ENCODE assay signal across 1 cellular context in genomic region chr12:57941165-57941894, GRCh38.
TF ChIP-seq lines count a peak whose summit lies in the region.

TSS of gene ATP23 (plus strand) at chr12:57941567. CDS start at chr12:57941702, 135 bp downstream.

TF ChIP-seq in HepG2, 621 proteins besides CTCF, POLR2A, EP300 and RAD21 (continued from another document and continues in another):
- peak; percentile 72 for TF ChIP-seq ZNF574 (CRISPR knock-in tag; IDR thresholded peaks at IDR 0.05)
- peak; percentile 79; the same call in 1 of the 2 replicates for TF ChIP-seq SNAI1 (CRISPR knock-in tag; IDR thresholded peaks at IDR 0.05; ENCODE audit: borderline replicate concordance)
- TF ChIP-seq, protein P1, sequence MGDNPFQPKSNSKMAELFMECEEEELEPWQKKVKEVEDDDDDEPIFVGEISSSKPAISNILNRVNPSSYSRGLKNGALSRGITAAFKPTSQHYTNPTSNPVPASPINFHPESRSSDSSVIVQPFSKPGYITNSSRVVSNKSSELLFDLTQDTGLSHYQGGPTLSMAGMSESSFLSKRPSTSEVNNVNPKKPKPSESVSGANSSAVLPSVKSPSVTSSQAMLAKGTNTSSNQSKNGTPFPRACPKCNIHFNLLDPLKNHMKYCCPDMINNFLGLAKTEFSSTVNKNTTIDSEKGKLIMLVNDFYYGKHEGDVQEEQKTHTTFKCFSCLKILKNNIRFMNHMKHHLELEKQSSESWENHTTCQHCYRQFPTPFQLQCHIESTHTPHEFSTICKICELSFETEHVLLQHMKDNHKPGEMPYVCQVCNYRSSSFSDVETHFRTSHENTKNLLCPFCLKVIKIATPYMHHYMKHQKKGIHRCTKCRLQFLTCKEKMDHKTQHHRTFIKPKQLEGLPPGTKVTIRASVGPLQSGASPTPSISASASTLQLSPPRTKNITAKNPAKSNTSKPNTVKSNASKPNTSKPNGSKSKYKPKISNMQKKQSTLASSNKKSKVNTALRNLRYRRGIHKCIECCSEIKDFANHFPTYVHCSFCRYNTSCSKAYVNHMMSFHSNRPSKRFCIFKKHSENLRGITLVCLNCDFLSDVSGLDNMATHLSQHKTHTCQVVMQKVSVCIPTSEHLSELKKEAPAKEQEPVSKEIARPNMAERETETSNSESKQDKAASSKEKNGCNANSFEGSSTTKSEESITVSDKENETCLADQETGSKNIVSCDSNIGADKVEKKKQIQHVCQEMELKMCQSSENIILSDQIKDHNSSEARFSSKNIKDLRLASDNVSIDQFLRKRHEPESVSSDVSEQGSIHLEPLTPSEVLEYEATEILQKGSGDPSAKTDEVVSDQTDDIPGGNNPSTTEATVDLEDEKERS (CRISPR knock-in tag; IDR thresholded peaks at IDR 0.05), result 0 out of 2 replicates have a peak, but pooled peaks have one; percentile 25
- TF ChIP-seq PATZ1 (CRISPR knock-in tag; IDR thresholded peaks at IDR 0.05), result peak; percentile 93
- no peak for TF ChIP-seq ZNF883 (CRISPR knock-in tag; IDR thresholded peaks at IDR 0.05; ENCODE audit: not compliant biosample characterization)
- peak; percentile 92 for TF ChIP-seq ZIK1 (CRISPR knock-in tag; IDR thresholded peaks at IDR 0.05; ENCODE audit: borderline replicate concordance, low read depth)
- TF ChIP-seq ZNF331 (CRISPR knock-in tag; IDR thresholded peaks at IDR 0.05), result peak; percentile 58; the same call in 1 of the 2 replicates
- TF ChIP-seq MLLT10 (CRISPR knock-in tag; IDR thresholded peaks at IDR 0.05), result no peak
- no peak for TF ChIP-seq ZNF251 (CRISPR knock-in tag; IDR thresholded peaks at IDR 0.05)
- TF ChIP-seq RXRA (CRISPR knock-in tag; IDR thresholded peaks at IDR 0.05), result peak; percentile 72; the same call in 1 of the 2 replicates
- peak; percentile 24; the same call in 1 of the 2 replicates for TF ChIP-seq SIX4 (CRISPR knock-in tag; IDR thresholded peaks at IDR 0.05)
- TF ChIP-seq THAP8 (CRISPR knock-in tag; IDR thresholded peaks at IDR 0.05; ENCODE audit: borderline replicate concordance), result no peak
- TF ChIP-seq ZNF766 (CRISPR knock-in tag; IDR thresholded peaks at IDR 0.05; ENCODE audit: borderline replicate concordance), result no peak
- TF ChIP-seq ZKSCAN8 (CRISPR knock-in tag; IDR thresholded peaks at IDR 0.05; ENCODE audit: borderline replicate concordance), result no peak
- TF ChIP-seq TRIM22 (IDR thresholded peaks at IDR 0.05), result no peak
- peak; percentile 69; the same call in 1 of the 2 replicates for TF ChIP-seq SALL1 (CRISPR knock-in tag; IDR thresholded peaks at IDR 0.05)
- no peak for TF ChIP-seq WIZ (CRISPR knock-in tag; IDR thresholded peaks at IDR 0.05)
- TF ChIP-seq YEATS4 (CRISPR knock-in tag; IDR thresholded peaks at IDR 0.05; ENCODE audit: borderline replicate concordance), result peak; percentile 50; the same call in 1 of the 2 replicates
- no peak for TF ChIP-seq JUN (CRISPR knock-in tag; IDR thresholded peaks at IDR 0.05)
- TF ChIP-seq ATF3 (CRISPR knock-in tag; IDR thresholded peaks at IDR 0.05), result 0 out of 2 replicates have a peak, but pooled peaks have one; percentile 15
- no peak for TF ChIP-seq CC2D1A (CRISPR knock-in tag; IDR thresholded peaks at IDR 0.05)
- TF ChIP-seq ZFY (CRISPR knock-in tag; IDR thresholded peaks at IDR 0.05), result peak; percentile 84
- no peak for TF ChIP-seq ZNF598 (CRISPR knock-in tag; IDR thresholded peaks at IDR 0.05; ENCODE audit: borderline replicate concordance)
- no peak for TF ChIP-seq FOXM1 (CRISPR knock-in tag; IDR thresholded peaks at IDR 0.05)
- TF ChIP-seq TOPORS (CRISPR knock-in tag; IDR thresholded peaks at IDR 0.05), result peak; percentile 75; the same call in 1 of the 2 replicates
- peak; percentile 83 for TF ChIP-seq ZFP1 (CRISPR knock-in tag; IDR thresholded peaks at IDR 0.05)
- peak; percentile 6; the same call in 1 of the 2 replicates for TF ChIP-seq ARID2 (CRISPR knock-in tag; IDR thresholded peaks at IDR 0.05; ENCODE audit: borderline replicate concordance)
- TF ChIP-seq RBFOX2 (IDR thresholded peaks at IDR 0.05; ENCODE audit: low read depth, low read length), result peak; percentile 90
- TF ChIP-seq SIN3A (IDR thresholded peaks at IDR 0.05; ENCODE audit: borderline replicate concordance, low read depth, low read length), result peak; percentile 69; the same call in 1 of the 2 replicates
- TF ChIP-seq ZNF720 (CRISPR knock-in tag; IDR thresholded peaks at IDR 0.05), result 0 out of 2 replicates have a peak, but pooled peaks have one; percentile 13
- TF ChIP-seq, protein P2, sequence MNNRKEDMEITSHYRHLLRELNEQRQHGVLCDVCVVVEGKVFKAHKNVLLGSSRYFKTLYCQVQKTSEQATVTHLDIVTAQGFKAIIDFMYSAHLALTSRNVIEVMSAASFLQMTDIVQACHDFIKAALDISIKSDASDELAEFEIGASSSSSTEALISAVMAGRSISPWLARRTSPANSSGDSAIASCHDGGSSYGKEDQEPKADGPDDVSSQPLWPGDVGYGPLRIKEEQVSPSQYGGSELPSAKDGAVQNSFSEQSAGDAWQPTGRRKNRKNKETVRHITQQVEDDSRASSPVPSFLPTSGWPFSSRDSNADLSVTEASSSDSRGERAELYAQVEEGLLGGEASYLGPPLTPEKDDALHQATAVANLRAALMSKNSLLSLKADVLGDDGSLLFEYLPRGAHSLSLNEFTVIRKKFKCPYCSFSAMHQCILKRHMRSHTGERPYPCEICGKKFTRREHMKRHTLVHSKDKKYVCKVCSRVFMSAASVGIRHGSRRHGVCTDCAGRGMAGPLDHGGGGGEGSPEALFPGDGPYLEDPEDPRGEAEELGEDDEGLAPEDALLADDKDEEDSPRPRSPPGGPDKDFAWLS (CRISPR knock-in tag; IDR thresholded peaks at IDR 0.05; ENCODE audit: borderline replicate concordance), result no peak
- TF ChIP-seq, protein P3, sequence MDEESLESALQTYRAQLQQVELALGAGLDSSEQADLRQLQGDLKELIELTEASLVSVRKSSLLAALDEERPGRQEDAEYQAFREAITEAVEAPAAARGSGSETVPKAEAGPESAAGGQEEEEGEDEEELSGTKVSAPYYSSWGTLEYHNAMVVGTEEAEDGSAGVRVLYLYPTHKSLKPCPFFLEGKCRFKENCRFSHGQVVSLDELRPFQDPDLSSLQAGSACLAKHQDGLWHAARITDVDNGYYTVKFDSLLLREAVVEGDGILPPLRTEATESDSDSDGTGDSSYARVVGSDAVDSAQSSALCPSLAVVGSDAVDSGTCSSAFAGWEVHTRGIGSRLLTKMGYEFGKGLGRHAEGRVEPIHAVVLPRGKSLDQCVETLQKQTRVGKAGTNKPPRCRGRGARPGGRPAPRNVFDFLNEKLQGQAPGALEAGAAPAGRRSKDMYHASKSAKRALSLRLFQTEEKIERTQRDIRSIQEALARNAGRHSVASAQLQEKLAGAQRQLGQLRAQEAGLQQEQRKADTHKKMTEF (CRISPR knock-in tag; IDR thresholded peaks at IDR 0.05), result peak; percentile 90
- peak; percentile 88 for TF ChIP-seq ZNF746 (CRISPR knock-in tag; IDR thresholded peaks at IDR 0.05)
- peak; percentile 58 for TF ChIP-seq MED8 (CRISPR knock-in tag; IDR thresholded peaks at IDR 0.05; ENCODE audit: insufficient replicate concordance)
- TF ChIP-seq ZNF839 (CRISPR knock-in tag; IDR thresholded peaks at IDR 0.05; ENCODE audit: borderline replicate concordance), result no peak
- TF ChIP-seq, protein P4, sequence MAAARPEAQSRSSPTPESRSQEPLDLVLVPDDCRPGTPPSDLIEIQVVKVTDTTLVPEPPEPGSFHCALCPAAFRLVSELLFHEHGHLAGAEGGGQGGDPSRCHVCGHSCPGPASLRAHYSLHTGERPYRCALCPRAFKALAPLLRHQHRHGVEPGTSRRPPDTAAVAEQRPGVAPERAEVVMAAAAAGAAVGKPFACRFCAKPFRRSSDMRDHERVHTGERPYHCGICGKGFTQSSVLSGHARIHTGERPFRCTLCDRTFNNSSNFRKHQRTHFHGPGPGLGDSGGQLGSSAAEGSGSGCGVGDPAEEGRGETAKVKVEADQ (CRISPR knock-in tag; IDR thresholded peaks at IDR 0.05; ENCODE audit: borderline replicate concordance), result no peak; the same call in 1 of the 2 replicates
- TF ChIP-seq MED13 (CRISPR knock-in tag; IDR thresholded peaks at IDR 0.05), result no peak
- peak; percentile 30; the same call in 1 of the 2 replicates for TF ChIP-seq ZBTB38 (CRISPR knock-in tag; IDR thresholded peaks at IDR 0.05)
- peak; percentile 73; the same call in 1 of the 2 replicates for TF ChIP-seq IRX3 (CRISPR knock-in tag; IDR thresholded peaks at IDR 0.05; ENCODE audit: borderline replicate concordance, low read depth)
- peak; percentile 70; a peak in 3 of 4 replicates for TF ChIP-seq HMGXB4 (CRISPR knock-in tag; IDR thresholded peaks at IDR 0.05; ENCODE audit: borderline replicate concordance in 1 of 2, low read depth in 1 of 2)
- peak; percentile 8; the same call in 1 of the 2 replicates for TF ChIP-seq MYPOP (CRISPR knock-in tag; IDR thresholded peaks at IDR 0.05)
- no peak for TF ChIP-seq ADNP (CRISPR knock-in tag; IDR thresholded peaks at IDR 0.05)
